ENCODE assay signal across 35 cellular contexts in genomic region chr1:157532569-157532968, GRCh38. TPM values are rescaled to one million over a fixed set of nuclear protein-coding genes. Genes with fewer than 3 reads are reported as not detected.
"Had no signal": no experiment of that assay in that cellular context is flagged by ENCODE, and none has a peak within 500 bp of the region (broad histone marks: within the 10 kb centered on the region; RNA-seq: fewer than 3 reads in every experiment).

No MANE protein-coding gene starts in this region.

- ATAC-seq: activated CD4-positive, alpha-beta T cell treated with anti-CD3 and anti-CD28 coated beads for 36 hours; activated CD8-positive, alpha-beta memory T cell treated with anti-CD3 and anti-CD28 coated beads, Interleukin-2, amount 10 ng/mL, durations not matched to agents 7 days and 5 days; activated CD8-positive, alpha-beta T cell treated with anti-CD3 and anti-CD28 coated beads, Interleukin-2, amount 10 ng/mL, durations not matched to agents 7 days and 5 days; effector memory CD8-positive, alpha-beta T cell; gastroesophageal sphincter had no signal

- H3K4me3 Mint-ChIP-seq: activated CD4-positive, alpha-beta memory T cell treated with anti-CD3 and anti-CD28 coated beads for 36 hours; activated CD4-positive, alpha-beta T cell treated with anti-CD3 and anti-CD28 coated beads for 36 hours; activated CD4-positive, alpha-beta T cell treated with anti-CD3 and anti-CD28 coated beads, Interleukin-2, amount 10 ng/mL, durations not matched to agents 24 days and 14 days; activated CD8-positive, alpha-beta memory T cell treated with anti-CD3 and anti-CD28 coated beads, Interleukin-2, amount 10 ng/mL, durations not matched to agents 7 days and 5 days; activated CD8-positive, alpha-beta T cell treated with anti-CD3 and anti-CD28 coated beads, Interleukin-2, amount 10 ng/mL, durations not matched to agents 7 days and 5 days; activated naive CD4-positive, alpha-beta T cell treated with anti-CD3 and anti-CD28 coated beads for 36 hours; activated naive CD4-positive, alpha-beta T cell treated with anti-CD3 and anti-CD28 coated beads, Interleukin-2, amount 50 U/mL, for 24 hours; activated naive CD8-positive, alpha-beta T cell treated with anti-CD3 and anti-CD28 coated beads, Interleukin-2, amount 10 ng/mL, durations not matched to agents 7 days and 5 days; activated T-helper 1 cell treated with anti-CD3 and anti-CD28 coated beads, Interleukin-12 subunit alpha, Interleukin-12 subunit beta, Interleukin-2, Interleukin-4 antibody, amounts not matched to agents 30 ng/mL and 10 ng/mL and 1 ng/mL, durations not matched to agents 14 hours and 24 hours and 36 hours; central memory CD8-positive, alpha-beta T cell; dendritic cell treated with granulocyte-macrophage colony-stimulating factor and Interleukin-4, amounts not matched to agents 40 ng/mL and 50 ng/mL, for 4 days; effector memory CD8-positive, alpha-beta T cell had no signal

- H3K27ac Mint-ChIP-seq: activated CD4-positive, alpha-beta memory T cell treated with anti-CD3 and anti-CD28 coated beads for 36 hours; activated CD4-positive, alpha-beta T cell treated with anti-CD3 and anti-CD28 coated beads for 36 hours; activated CD4-positive, alpha-beta T cell treated with anti-CD3 and anti-CD28 coated beads, Interleukin-2, amount 10 ng/mL, durations not matched to agents 24 days and 14 days; activated CD8-positive, alpha-beta memory T cell treated with anti-CD3 and anti-CD28 coated beads, Interleukin-2, amount 10 ng/mL, durations not matched to agents 7 days and 5 days; activated CD8-positive, alpha-beta T cell treated with anti-CD3 and anti-CD28 coated beads, Interleukin-2, amount 10 ng/mL, durations not matched to agents 7 days and 5 days; activated naive CD4-positive, alpha-beta T cell treated with anti-CD3 and anti-CD28 coated beads for 36 hours; activated naive CD4-positive, alpha-beta T cell treated with anti-CD3 and anti-CD28 coated beads, Interleukin-2, amount 50 U/mL, for 24 hours; activated naive CD8-positive, alpha-beta T cell treated with anti-CD3 and anti-CD28 coated beads, Interleukin-2, amount 10 ng/mL, durations not matched to agents 7 days and 5 days; activated T-helper 1 cell treated with anti-CD3 and anti-CD28 coated beads, Interleukin-12 subunit alpha, Interleukin-12 subunit beta, Interleukin-2, Interleukin-4 antibody, amounts not matched to agents 30 ng/mL and 10 ng/mL and 1 ng/mL, durations not matched to agents 14 hours and 24 hours and 36 hours; activated T-helper 2 cell treated with anti-CD3 and anti-CD28 coated beads, Interferon-gamma antibody, Interleukin-2, Interleukin-4, amounts not matched to agents 10 μg/mL and 5 μg/mL and 100 μg/mL, durations not matched to agents 14 hours and 24 hours and 36 hours; dendritic cell treated with granulocyte-macrophage colony-stimulating factor and Interleukin-4, amounts not matched to agents 40 ng/mL and 50 ng/mL, for 4 days; effector memory CD8-positive, alpha-beta T cell had no signal

- FAIRE-seq: astrocyte, bronchial epithelial cell had no signal

- H3K9me3 Mint-ChIP-seq: activated CD4-positive, alpha-beta memory T cell treated with anti-CD3 and anti-CD28 coated beads for 36 hours; activated CD4-positive, alpha-beta T cell treated with anti-CD3 and anti-CD28 coated beads, Interleukin-2, amount 10 ng/mL, durations not matched to agents 24 days and 14 days; activated naive CD4-positive, alpha-beta T cell treated with anti-CD3 and anti-CD28 coated beads for 36 hours; activated naive CD4-positive, alpha-beta T cell treated with anti-CD3 and anti-CD28 coated beads, Interleukin-2, amount 50 U/mL, for 24 hours; activated naive CD8-positive, alpha-beta T cell treated with anti-CD3 and anti-CD28 coated beads, Interleukin-2, amount 10 ng/mL, durations not matched to agents 7 days and 5 days; activated T-helper 1 cell treated with anti-CD3 and anti-CD28 coated beads, Interleukin-12 subunit alpha, Interleukin-12 subunit beta, Interleukin-2, Interleukin-4 antibody, amounts not matched to agents 30 ng/mL and 10 ng/mL and 1 ng/mL, durations not matched to agents 14 hours and 24 hours and 36 hours; activated T-helper 2 cell treated with anti-CD3 and anti-CD28 coated beads, Interferon-gamma antibody, Interleukin-2, Interleukin-4, amounts not matched to agents 10 μg/mL and 5 μg/mL and 100 μg/mL, durations not matched to agents 14 hours and 24 hours and 36 hours; central memory CD8-positive, alpha-beta T cell; dendritic cell treated with granulocyte-macrophage colony-stimulating factor and Interleukin-4, amounts not matched to agents 40 ng/mL and 50 ng/mL, for 4 days; effector memory CD8-positive, alpha-beta T cell had no signal

- H3K4me1 Mint-ChIP-seq: activated CD4-positive, alpha-beta T cell treated with anti-CD3 and anti-CD28 coated beads for 36 hours; activated CD4-positive, alpha-beta T cell treated with anti-CD3 and anti-CD28 coated beads, Interleukin-2, amount 10 ng/mL, durations not matched to agents 24 days and 14 days; activated CD8-positive, alpha-beta memory T cell treated with anti-CD3 and anti-CD28 coated beads, Interleukin-2, amount 10 ng/mL, durations not matched to agents 7 days and 5 days; activated naive CD4-positive, alpha-beta T cell treated with anti-CD3 and anti-CD28 coated beads, Interleukin-2, amount 50 U/mL, for 24 hours; activated naive CD8-positive, alpha-beta T cell treated with anti-CD3 and anti-CD28 coated beads, Interleukin-2, amount 10 ng/mL, durations not matched to agents 7 days and 5 days; central memory CD8-positive, alpha-beta T cell had no signal

- H3K27ac ChIP-seq: brain microvascular endothelial cell, coronary artery, esophagus muscularis mucosa, gastroesophageal sphincter had no signal

- H3K36me3 ChIP-seq: brain microvascular endothelial cell, esophagus muscularis mucosa, gastroesophageal sphincter had no signal

- H3K36me3 Mint-ChIP-seq: activated CD4-positive, alpha-beta memory T cell treated with anti-CD3 and anti-CD28 coated beads for 36 hours; activated CD8-positive, alpha-beta memory T cell treated with anti-CD3 and anti-CD28 coated beads, Interleukin-2, amount 10 ng/mL, durations not matched to agents 7 days and 5 days; activated naive CD4-positive, alpha-beta T cell treated with anti-CD3 and anti-CD28 coated beads, Interleukin-2, amount 50 U/mL, for 24 hours; activated naive CD8-positive, alpha-beta T cell treated with anti-CD3 and anti-CD28 coated beads, Interleukin-2, amount 10 ng/mL, durations not matched to agents 7 days and 5 days had no signal

- H3K4me1 ChIP-seq: esophagus muscularis mucosa, gastroesophageal sphincter had no signal

- H3K27me3 ChIP-seq: brain microvascular endothelial cell, esophagus muscularis mucosa, gastroesophageal sphincter had no signal

- DNase-seq: activated CD4-positive, alpha-beta memory T cell treated with anti-CD3 and anti-CD28 coated beads for 36 hours; activated CD4-positive, alpha-beta T cell treated with anti-CD3 and anti-CD28 coated beads for 36 hours; activated CD4-positive, alpha-beta T cell treated with anti-CD3 and anti-CD28 coated beads, Interleukin-2, amount 10 ng/mL, durations not matched to agents 24 days and 14 days; activated CD4-positive, CD25-positive, alpha-beta regulatory T cell; activated CD4-positive, CD25-positive, alpha-beta regulatory T cell treated with anti-CD3 and anti-CD28 coated beads, Interleukin-2, amount 50 U/mL, for 72 hours; activated CD8-positive, alpha-beta memory T cell treated with anti-CD3 and anti-CD28 coated beads, Interleukin-2, amount 10 ng/mL, durations not matched to agents 7 days and 5 days; activated CD8-positive, alpha-beta memory T cell treated with anti-CD3 and anti-CD28 coated beads, Interleukin-2, amount 50 U/mL, for 4 hours; activated CD8-positive, alpha-beta T cell treated with anti-CD3 and anti-CD28 coated beads, Interleukin-2, amount 10 ng/mL, durations not matched to agents 7 days and 5 days; activated effector memory CD4-positive, alpha-beta T cell treated with anti-CD3 and anti-CD28 coated beads, Interleukin-2, amount 50 U/mL, for 16 hours; activated naive CD4-positive, alpha-beta T cell treated with anti-CD3 and anti-CD28 coated beads for 36 hours; activated naive CD8-positive, alpha-beta T cell treated with anti-CD3 and anti-CD28 coated beads, Interleukin-2, amount 10 ng/mL, durations not matched to agents 7 days and 5 days; activated T-cell treated with anti-CD3 and anti-CD28 coated beads, Interleukin-2, amount 50 U/mL, for 1 hour; activated T-cell treated with anti-CD3 and anti-CD28 coated beads, Interleukin-2, amount 50 U/mL, for 48 hours; amniotic stem cell; anterior cingulate cortex; brain microvascular endothelial cell; effector CD4-positive, alpha-beta T cell; effector memory CD8-positive, alpha-beta T cell; erythroblast; foreskin melanocyte; T-helper 2 cell had no signal

- H3K4me3 ChIP-seq: coronary artery, esophagus muscularis mucosa, gastroesophageal sphincter had no signal

- H3K9me3 ChIP-seq: esophagus muscularis mucosa, gastroesophageal sphincter had no signal

RNA-seq across cellular contexts. Expression of gene FCRL5, which starts 19.7 kb away (rescaled TPM):
- total RNA-seq: activated CD4-positive, alpha-beta memory T cell treated with anti-CD3 and anti-CD28 coated beads for 36 hours; activated CD4-positive, alpha-beta T cell treated with anti-CD3 and anti-CD28 coated beads for 36 hours; activated CD4-positive, alpha-beta T cell treated with anti-CD3 and anti-CD28 coated beads, Interleukin-2, amount 10 ng/mL, durations not matched to agents 24 days and 14 days; activated CD8-positive, alpha-beta memory T cell treated with anti-CD3 and anti-CD28 coated beads for 36 hours; activated CD8-positive, alpha-beta memory T cell treated with anti-CD3 and anti-CD28 coated beads, Interleukin-2, amount 10 ng/mL, durations not matched to agents 7 days and 5 days; activated naive CD4-positive, alpha-beta T cell treated with anti-CD3 and anti-CD28 coated beads for 36 hours; activated T-helper 1 cell treated with anti-CD3 and anti-CD28 coated beads, Interleukin-12 subunit alpha, Interleukin-12 subunit beta, Interleukin-2, Interleukin-4 antibody, amounts not matched to agents 30 ng/mL and 10 ng/mL and 1 ng/mL, durations not matched to agents 14 hours and 24 hours and 36 hours; activated T-helper 2 cell treated with anti-CD3 and anti-CD28 coated beads, Interferon-gamma antibody, Interleukin-2, Interleukin-4, amounts not matched to agents 10 μg/mL and 5 μg/mL and 100 μg/mL, durations not matched to agents 14 hours and 24 hours and 36 hours; astrocyte; bronchial epithelial cell; cerebellum; glomerular endothelial cell; T-helper 1 cell treated with Interleukin-12 subunit alpha and Interleukin-12 subunit beta and Interleukin-4 antibody, amounts not matched to agents 30 ng/mL and 1 ng/mL, for 36 hours had no signal
